13 cellular contexts compared by ENCODE assay signal in the genomic region with DNA sequence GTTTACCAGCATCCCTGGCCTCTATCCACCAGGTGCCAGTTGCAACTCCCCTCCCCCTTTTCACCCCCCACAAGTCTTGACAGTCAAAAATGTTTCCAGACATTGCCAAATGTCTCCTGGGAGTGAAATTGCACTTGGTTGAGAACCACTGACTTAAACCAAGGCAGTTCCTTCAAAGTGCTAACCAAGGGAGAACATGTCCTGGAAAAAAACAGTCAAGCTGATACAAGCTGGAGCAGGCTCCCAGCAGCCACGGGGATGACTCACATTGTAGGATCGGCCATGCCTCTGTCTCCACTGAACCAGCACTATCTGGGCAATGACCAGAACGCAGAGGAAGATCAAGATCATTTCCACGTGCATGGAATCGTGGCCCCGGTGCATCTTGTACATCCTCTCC. TPM values are rescaled to one million over a fixed set of nuclear protein-coding genes. Genes with fewer than 3 reads are reported as not detected.
DNase-seq lines count a peak whose midpoint lies in the region; ATAC-seq and TF ChIP-seq lines count a peak whose summit lies in the region.
"Had no signal": no experiment of that assay in that cellular context is flagged by ENCODE, and none has a peak within 500 bp of the region (broad histone marks: within the 10 kb centered on the region; RNA-seq: fewer than 3 reads in every experiment).

No MANE protein-coding gene starts in this region.

- H4K8ac ChIP-seq in mesenchymal stem cell (ENCODE audit: low read length), result no peak overlapping the region

- no peak overlapping the region for H2BK15ac ChIP-seq in mesenchymal stem cell (ENCODE audit: low read depth, poor library complexity, severe bottlenecking)

- no peak overlapping the region for H2AK5ac ChIP-seq in mesenchymal stem cell (ENCODE audit: low read length, severe bottlenecking)

- H3K9me3 Mint-ChIP-seq in MCF 10A (ENCODE audit: unreplicated experiment), result no peaks in the 10 kb centered on the region
- H3K9me3 Mint-ChIP-seq: CD8-positive, alpha-beta T cell had no signal

- no peak overlapping the region for H2BK12ac ChIP-seq in mesenchymal stem cell (ENCODE audit: low read length in 2 of 2)

- H3K4me1 Mint-ChIP-seq in MCF 10A (ENCODE audit: insufficient read depth, unreplicated experiment), result peaks cover 16% of the 10 kb centered on the region

- no peak overlapping the region for H2BK120ac ChIP-seq in mesenchymal stem cell (ENCODE audit: low read depth, low read length)

- ATAC-seq in HG03175 (IDR thresholded peaks at IDR 0.05; ENCODE audit: unreplicated experiment), result no peak
- ATAC-seq in GM18873 (IDR thresholded peaks at IDR 0.05; ENCODE audit: low FRiP score, unreplicated experiment), result no peak
- no peak for ATAC-seq in HG03196 (IDR thresholded peaks at IDR 0.05; ENCODE audit: unreplicated experiment)
- no peak for ATAC-seq in HG03354 (IDR thresholded peaks at IDR 0.05; ENCODE audit: poor library complexity, severe bottlenecking, unreplicated experiment)
- ATAC-seq: CD8-positive, alpha-beta T cell had no signal

- H3K27me3 Mint-ChIP-seq in MCF 10A (ENCODE audit: insufficient read depth, unreplicated experiment), result no peaks in the 10 kb centered on the region

- no peaks in the 10 kb centered on the region for H3K36me3 Mint-ChIP-seq in MCF 10A (ENCODE audit: insufficient read depth, unreplicated experiment)
- H3K36me3 Mint-ChIP-seq: CD8-positive, alpha-beta T cell had no signal

- DNase-seq in BE2C (peak; percentile 85), LoVo (ENCODE audit: low spot score) (peak; percentile 23), MCF 10A (ENCODE audit: unreplicated experiment) (peak; percentile 92), mesenchymal stem cell (peak; percentile 78)
- DNase-seq: activated CD4-positive, alpha-beta T cell treated with anti-CD3 and anti-CD28 coated beads for 1 hour; CD8-positive, alpha-beta T cell; hypothalamus had no signal

- H2AFZ ChIP-seq in mesenchymal stem cell (ENCODE audit: low read depth, low read length), result no peak overlapping the region
- H2AFZ ChIP-seq: neural progenitor cell had no signal

- H3K79me1 ChIP-seq in mesenchymal stem cell (replicated peaks; ENCODE audit: low read length, poor library complexity, severe bottlenecking), result no peaks in the 10 kb centered on the region

- H3K4me3 Mint-ChIP-seq in MCF 10A (ENCODE audit: unreplicated experiment), result peak overlapping the region; percentile 43
- H3K4me3 Mint-ChIP-seq: CD8-positive, alpha-beta T cell; neural progenitor cell had no signal

- CTCF ChIA-PET in MCF 10A (lab: Yijun Ruan, JAX), result interaction anchor here (0.6 to 6.7 kb wide), 13 partner anchors 15 to 466 kb away, joined by 3 to 175 read pairs (median 3); no protein-coding TSS in a partner anchor

- 39% methylated on average over 6 of the region's 6 CpGs for WGBS in mesenchymal stem cell

- H3K9ac ChIP-seq in mesenchymal stem cell (ENCODE audit: low read length), result peak overlapping the region; percentile 65
- H3K9ac ChIP-seq: neural progenitor cell had no signal

- H3K4ac ChIP-seq in mesenchymal stem cell (ENCODE audit: low read depth in 1 of 2, low read length in 2 of 2), result no peak overlapping the region

- no peak overlapping the region for H3K4me2 ChIP-seq in mesenchymal stem cell (ENCODE audit: low read length, poor library complexity, severe bottlenecking)
- H3K4me2 ChIP-seq: neural progenitor cell had no signal

- no peak for TF ChIP-seq CTCF in BE2C (IDR thresholded peaks at IDR 0.05; ENCODE audit: low read depth, low read length)
- no peak for TF ChIP-seq CTCF in MCF 10A (IDR thresholded peaks at IDR 0.05; ENCODE audit: unreplicated experiment)

- no peak overlapping the region for H3K14ac ChIP-seq in mesenchymal stem cell (ENCODE audit: low read length in 2 of 2)

- H3K4me1 ChIP-seq in BE2C, result peaks cover 15% of the 10 kb centered on the region
- peaks cover 4% of the 10 kb centered on the region for H3K4me1 ChIP-seq in mesenchymal stem cell (ENCODE audit: control insufficient read depth, insufficient read depth, low read depth, low read length)
- H3K4me1 ChIP-seq: neural progenitor cell had no signal

- intact Hi-C loops in MCF 10A (cut with micrococcal nuclease), result no loop called here

- H3K9me3 ChIP-seq in BE2C, result no peaks in the 10 kb centered on the region
- no peaks in the 10 kb centered on the region for H3K9me3 ChIP-seq in mesenchymal stem cell (ENCODE audit: control insufficient read depth, low read length)

- no TSS peak for BruUV-seq in MCF 10A (replicated peaks; lab: Mats Ljungman, UMichigan)

- no peak overlapping the region for H3K23ac ChIP-seq in mesenchymal stem cell (ENCODE audit: low read length in 2 of 2)

- H3K18ac ChIP-seq in mesenchymal stem cell (ENCODE audit: low read depth in 1 of 2, low read length in 2 of 2), result no peak overlapping the region

- H3K4me3 ChIP-seq in BE2C (ENCODE audit: low read depth, low read length) (no peak overlapping the region), mesenchymal stem cell (ENCODE audit: insufficient read depth in 1 of 2, low read depth in 1 of 2, low read length in 2 of 2) (no peak overlapping the region)
- H3K4me3 ChIP-seq: neural progenitor cell had no signal

- H3K27ac Mint-ChIP-seq in MCF 10A (ENCODE audit: low read depth, unreplicated experiment), result peak overlapping the region; percentile 71
- H3K27ac Mint-ChIP-seq: CD8-positive, alpha-beta T cell; neural progenitor cell had no signal

- H4K91ac ChIP-seq in mesenchymal stem cell (ENCODE audit: low read length), result no peak overlapping the region

- POLR2A ChIA-PET in MCF 10A (lab: Yijun Ruan, JAX), result interaction anchor here (0.6 to 1.7 kb wide), 11 partner anchors 18 to 664 kb away, joined by 3 to 6 read pairs (median 4); no protein-coding TSS in a partner anchor

- no peaks in the 10 kb centered on the region for H3K36me3 ChIP-seq in BE2C
- H3K36me3 ChIP-seq in mesenchymal stem cell (ENCODE audit: control insufficient read depth in 1 of 2, insufficient read depth in 2 of 2, low read depth in 1 of 2, low read length in 2 of 2), result no peaks in the 10 kb centered on the region
- H3K36me3 ChIP-seq: neural progenitor cell had no signal

- H3K27me3 ChIP-seq in BE2C, result no peaks in the 10 kb centered on the region
- H3K27me3 ChIP-seq in mesenchymal stem cell (ENCODE audit: control insufficient read depth in 1 of 2, insufficient read depth in 1 of 2, low read length in 2 of 2), result peaks cover 6 to 7% of the 10 kb centered on the region in 2 experiments
- H3K27me3 ChIP-seq: neural progenitor cell had no signal

- peak overlapping the region; percentile 40 for H3K27ac ChIP-seq in mesenchymal stem cell (ENCODE audit: low read length, poor library complexity, severe bottlenecking)
- H3K27ac ChIP-seq: neural progenitor cell had no signal

- H2BK5ac ChIP-seq in mesenchymal stem cell (ENCODE audit: low read depth, low read length, poor library complexity, severe bottlenecking), result no peak overlapping the region

RNA-seq across cellular contexts. Expression of a gene that starts 11.4 kb away (rescaled TPM):
- polyA plus RNA-seq in BE2C (2012; ENCODE audit: insufficient read depth, insufficient read length, low read depth), result 1.3 TPM
- 0.42 and 0.66 TPM in 2 replicates for total RNA-seq in MCF 10A (2022)
- polyA plus RNA-seq in mesenchymal stem cell (2013, experiment 1 of 2), result not detected
- polyA plus RNA-seq in mesenchymal stem cell (2013, experiment 2 of 2), result 0.05 TPM

RNA-seq across cellular contexts. Expression of a gene that starts 40.5 kb away (rescaled TPM):
- not detected for polyA plus RNA-seq in BE2C (2012; ENCODE audit: insufficient read depth, insufficient read length, low read depth)
- total RNA-seq in MCF 10A (2022), result not detected in 2 replicates
- 6.0 TPM for polyA plus RNA-seq in mesenchymal stem cell (2013, experiment 1 of 2)
- 6.2 TPM for polyA plus RNA-seq in mesenchymal stem cell (2013, experiment 2 of 2)
- total RNA-seq: CD8-positive, alpha-beta T cell; OCI-LY7 had no signal

Comparison
In these comparisons a context has a peak if more than half of its experiments do, and no peak if none do; other contexts are left out.
1. DNase-seq: peak in every context shown above with its lines; median percentile 92 in MCF 10A; 85 in BE2C; 78 in mesenchymal stem cell; 23 in LoVo.